Comparison of ENCODE assay signal across 16 cellular contexts in the genomic region with DNA sequence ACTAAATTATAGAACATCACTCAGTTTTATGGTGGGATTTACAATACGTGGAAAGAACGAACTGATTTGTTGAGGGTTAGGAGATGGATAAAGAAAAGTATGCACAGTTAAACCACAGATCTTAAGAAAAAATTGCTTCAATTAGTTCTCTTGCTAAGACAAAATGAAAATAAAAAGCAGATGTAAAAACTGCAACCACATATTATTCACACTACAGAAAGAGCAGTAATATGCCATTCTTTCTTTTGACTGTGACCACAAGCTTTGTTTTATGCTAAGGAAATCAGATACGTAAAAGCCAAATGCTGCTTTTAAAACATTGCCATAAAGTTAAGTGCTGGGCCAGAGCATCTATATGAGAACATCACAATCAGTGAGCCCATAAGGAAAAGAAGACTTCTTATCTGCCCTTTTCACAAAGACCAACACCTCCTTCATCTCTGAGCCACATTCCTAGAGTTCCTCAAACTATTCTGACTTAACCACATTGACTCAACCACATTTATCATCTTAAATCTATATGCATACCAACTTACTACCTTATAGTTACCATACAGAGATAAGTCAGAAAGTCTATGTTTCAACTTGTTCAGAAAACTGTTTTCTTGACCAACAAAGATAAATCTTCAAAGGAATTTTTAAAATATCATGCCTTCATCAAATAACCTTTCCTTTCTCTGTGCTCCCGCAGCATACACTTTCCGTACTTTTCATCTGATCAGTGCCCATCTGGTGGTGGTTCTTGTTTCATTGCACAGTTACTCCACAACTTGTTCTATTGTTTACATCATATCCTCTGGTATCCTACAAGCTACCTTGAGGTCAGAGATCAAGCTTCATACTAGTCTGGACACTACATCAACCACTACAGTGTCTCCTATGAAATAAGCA.
DNase-seq lines count a peak whose midpoint lies in the region; ATAC-seq and FAIRE-seq lines count a peak whose summit lies in the region.
"Had no signal": no experiment of that assay in that cellular context is flagged by ENCODE, and none has a peak within 500 bp of the region (broad histone marks: within the 10 kb centered on the region; RNA-seq: fewer than 3 reads in every experiment).

No MANE protein-coding gene starts in this region.

- H3K27ac Mint-ChIP-seq in activated naive CD8-positive, alpha-beta T cell treated with anti-CD3 and anti-CD28 coated beads, Interleukin-2, amount 50 U/mL, for 24 hours, result no peak overlapping the region
- H3K27ac Mint-ChIP-seq in activated naive CD8-positive, alpha-beta T cell treated with anti-CD3 and anti-CD28 coated beads for 36 hours, result no peak overlapping the region
- H3K27ac Mint-ChIP-seq: H9 had no signal

- DNase-seq in activated naive CD8-positive, alpha-beta T cell treated with anti-CD3 and anti-CD28 coated beads, Interleukin-2, amount 50 U/mL, for 24 hours, result no peak
- DNase-seq in activated naive CD8-positive, alpha-beta T cell treated with anti-CD3 and anti-CD28 coated beads for 36 hours, result no peak
- peak in 1 of 2 experiments; percentile 61 for DNase-seq in SJSA1 (ENCODE audit: low read depth in 1 of 2, low spot score in 2 of 2)
- DNase-seq in fibroblast of the conjunctiva (ENCODE audit: low read depth), result peak; percentile 47
- peak; percentile 13 for DNase-seq in urothelium cell line (ENCODE audit: low spot score)
- DNase-seq in caudate nucleus (lab: John Stamatoyannopoulos, UW), result no peak
- DNase-seq in activated effector memory CD4-positive, alpha-beta T cell treated with Interleukin-2 at 50 U/mL for 16 hours, result no peak
- DNase-seq: H9; psoas muscle; stimulated activated CD4-positive, alpha-beta T cell treated with anti-CD3 and anti-CD28 coated beads, Interleukin-4, amount 100 ng/mL, for 4 hours; stomach had no signal

- H3K4me1 Mint-ChIP-seq in activated naive CD8-positive, alpha-beta T cell treated with anti-CD3 and anti-CD28 coated beads, Interleukin-2, amount 50 U/mL, for 24 hours, result peaks cover 10% of the 10 kb centered on the region
- H3K4me1 Mint-ChIP-seq in activated naive CD8-positive, alpha-beta T cell treated with anti-CD3 and anti-CD28 coated beads for 36 hours, result peaks cover 7% of the 10 kb centered on the region

- H3K27ac ChIP-seq in SJSA1 (peak overlapping the region; percentile 29), caudate nucleus (ENCODE audit: low read depth, low read length) (no peak overlapping the region)
- H3K27ac ChIP-seq: gastroesophageal sphincter, psoas muscle, stomach had no signal

- H3K4me3 Mint-ChIP-seq in activated naive CD8-positive, alpha-beta T cell treated with anti-CD3 and anti-CD28 coated beads, Interleukin-2, amount 50 U/mL, for 24 hours, result no peak overlapping the region
- no peak overlapping the region for H3K4me3 Mint-ChIP-seq in activated naive CD8-positive, alpha-beta T cell treated with anti-CD3 and anti-CD28 coated beads for 36 hours
- H3K4me3 Mint-ChIP-seq: H9 had no signal

- peaks cover 20% of the 10 kb centered on the region for H3K4me1 ChIP-seq in SJSA1 (replicated peaks)
- H3K4me1 ChIP-seq: psoas muscle, stomach had no signal

- no peak for FAIRE-seq in urothelium cell line (lab: Jason Lieb, UNC)
- FAIRE-seq: A204.1, G401.6 had no signal

- no peaks in the 10 kb centered on the region for H3K9me3 ChIP-seq in SJSA1 (replicated peaks)
- H3K9me3 ChIP-seq: gastroesophageal sphincter, psoas muscle, stomach had no signal

- H3K27me3 ChIP-seq in SJSA1 (replicated peaks), result no peaks in the 10 kb centered on the region
- H3K27me3 ChIP-seq: gastroesophageal sphincter, stomach had no signal

- peak; percentile 33 for ATAC-seq in activated naive CD8-positive, alpha-beta T cell treated with anti-CD3 and anti-CD28 coated beads, Interleukin-2, amount 50 U/mL, for 24 hours
- no peak for ATAC-seq in GM21447 (IDR thresholded peaks at IDR 0.05; ENCODE audit: unreplicated experiment)
- ATAC-seq: gastroesophageal sphincter, psoas muscle, Right ventricle myocardium inferior had no signal

- no peaks in the 10 kb centered on the region for H3K9me3 Mint-ChIP-seq in activated naive CD8-positive, alpha-beta T cell treated with anti-CD3 and anti-CD28 coated beads, Interleukin-2, amount 50 U/mL, for 24 hours
- H3K9me3 Mint-ChIP-seq in activated naive CD8-positive, alpha-beta T cell treated with anti-CD3 and anti-CD28 coated beads for 36 hours, result no peaks in the 10 kb centered on the region
- H3K9me3 Mint-ChIP-seq: H9 had no signal

- H3K36me3 Mint-ChIP-seq in activated naive CD8-positive, alpha-beta T cell treated with anti-CD3 and anti-CD28 coated beads, Interleukin-2, amount 50 U/mL, for 24 hours (ENCODE audit: low read depth), result no peaks in the 10 kb centered on the region
- no peaks in the 10 kb centered on the region for H3K36me3 Mint-ChIP-seq in activated naive CD8-positive, alpha-beta T cell treated with anti-CD3 and anti-CD28 coated beads for 36 hours

- H3K36me3 ChIP-seq in SJSA1, result no peaks in the 10 kb centered on the region
- H3K36me3 ChIP-seq: gastroesophageal sphincter, stomach had no signal

- H3K4me3 ChIP-seq in SJSA1, result no peak overlapping the region
- H3K4me3 ChIP-seq: gastroesophageal sphincter, psoas muscle, stomach had no signal

- H3K27me3 Mint-ChIP-seq in activated naive CD8-positive, alpha-beta T cell treated with anti-CD3 and anti-CD28 coated beads, Interleukin-2, amount 50 U/mL, for 24 hours, result no peaks in the 10 kb centered on the region
- peaks cover 7% of the 10 kb centered on the region for H3K27me3 Mint-ChIP-seq in activated naive CD8-positive, alpha-beta T cell treated with anti-CD3 and anti-CD28 coated beads for 36 hours

Comparison
In these comparisons a context has a peak if more than half of its experiments do, and no peak if none do; other contexts are left out.
1. DNase-seq: peak in fibroblast of the conjunctiva (single experiment) and urothelium cell line (single experiment); none in activated naive CD8-positive, alpha-beta T cell treated with anti-CD3 and anti-CD28 coated beads, Interleukin-2, amount 50 U/mL, for 24 hours (single experiment), activated naive CD8-positive, alpha-beta T cell treated with anti-CD3 and anti-CD28 coated beads for 36 hours (single experiment), caudate nucleus (0 of 61) and activated effector memory CD4-positive, alpha-beta T cell treated with Interleukin-2 at 50 U/mL for 16 hours (single experiment).